ENCODE assay signal across 14 cellular contexts in genomic region chr1:30886710-30887428, GRCh38. TPM values are rescaled to one million over a fixed set of nuclear protein-coding genes. Genes with fewer than 3 reads are reported as not detected.
DNase-seq lines count a peak whose midpoint lies in the region; ATAC-seq and TF ChIP-seq lines count a peak whose summit lies in the region.
"Had no signal": no experiment of that assay in that cellular context is flagged by ENCODE, and none has a peak within 500 bp of the region (broad histone marks: within the 10 kb centered on the region; RNA-seq: fewer than 3 reads in every experiment).

No MANE protein-coding gene starts in this region.

- POLR2A ChIA-PET in WTC11 (lab: Charles Lee), result interaction anchor here (0.5 to 1.0 kb wide), 2 partner anchors 63 to 1273 kb away, joined by 4 to 7 read pairs; no protein-coding TSS in a partner anchor

- H3K9me3 Mint-ChIP-seq in WTC11, result no peaks in the 10 kb centered on the region
- H3K9me3 Mint-ChIP-seq: activated CD4-positive, alpha-beta memory T cell treated with anti-CD3 and anti-CD28 coated beads, Interleukin-2, amount 10 ng/mL, durations not matched to agents 7 days and 5 days had no signal

- peak overlapping the region; percentile 31 for H3K27ac ChIP-seq in substantia nigra (ENCODE audit: low read depth, low read length, poor library complexity, severe bottlenecking)
- H3K27ac ChIP-seq: psoas muscle had no signal

- peak overlapping the region; percentile 83 for H3K27ac Mint-ChIP-seq in WTC11
- H3K27ac Mint-ChIP-seq: activated CD4-positive, alpha-beta memory T cell treated with anti-CD3 and anti-CD28 coated beads, Interleukin-2, amount 10 ng/mL, durations not matched to agents 7 days and 5 days had no signal

- no peaks in the 10 kb centered on the region for H3K36me3 Mint-ChIP-seq in WTC11

- no peak for TF ChIP-seq CTCF in WTC11 (IDR thresholded peaks at IDR 0.05)

- CTCF ChIA-PET in WTC11 (lab: Charles Lee), result interaction anchor here (2.4 kb wide), 1 partner anchor 85 kb away, joined by 10 read pairs; no protein-coding TSS in a partner anchor

- H3K27me3 Mint-ChIP-seq in WTC11 (ENCODE audit: low read depth), result no peaks in the 10 kb centered on the region

- DNase-seq in NCI-H1417 (lab: John Stamatoyannopoulos, UW) (peak in 2 of 3 experiments; percentile 5 to 7), NCI-H1417 treated with DMSO at 0.1 percent for 48 hours (lab: John Stamatoyannopoulos, UW) (no peak), WTC11 (ENCODE audit: low spot score) (no peak), islet precursor cell (peak; percentile 70), substantia nigra (lab: John Stamatoyannopoulos, UW) (no peak), NCI-H1092 treated with DMSO at 0.1 percent for 48 hours (lab: John Stamatoyannopoulos, UW) (no peak)
- DNase-seq in activated T-cell treated with anti-CD3 and anti-CD28 coated beads, Interleukin-2, amount 50 U/mL, for 48 hours, result no peak
- DNase-seq: 8988T; activated CD4-positive, alpha-beta memory T cell treated with anti-CD3 and anti-CD28 coated beads, Interleukin-2, amount 10 ng/mL, durations not matched to agents 7 days and 5 days; activated effector memory CD4-positive, alpha-beta T cell treated with anti-CD3 and anti-CD28 coated beads, Interleukin-2, amount 50 U/mL, for 16 hours; NCI-H1436 treated with DMSO at 0.1 percent for 48 hours; stimulated activated CD4-positive, alpha-beta T cell treated with anti-CD3 and anti-CD28 coated beads, Interleukin-2, amount 100 ng/mL, for 24 hours had no signal

- H3K4me1 Mint-ChIP-seq in WTC11, result peaks cover 24% of the 10 kb centered on the region
- H3K4me1 Mint-ChIP-seq: activated CD4-positive, alpha-beta memory T cell treated with anti-CD3 and anti-CD28 coated beads, Interleukin-2, amount 10 ng/mL, durations not matched to agents 7 days and 5 days had no signal

- ATAC-seq in WTC11, result peak; percentile 15; the same call in 1 of the 2 replicates
- no peak for ATAC-seq in GM21423 (IDR thresholded peaks at IDR 0.05; ENCODE audit: unreplicated experiment)
- ATAC-seq: psoas muscle had no signal

- H3K4me3 Mint-ChIP-seq in WTC11, result no peak overlapping the region
- H3K4me3 Mint-ChIP-seq: activated CD4-positive, alpha-beta memory T cell treated with anti-CD3 and anti-CD28 coated beads, Interleukin-2, amount 10 ng/mL, durations not matched to agents 7 days and 5 days had no signal

TF ChIP-seq in WTC11, 78 proteins besides CTCF, POLR2A, EP300 and RAD21:
- TF ChIP-seq GTF2I (CRISPR knock-in tag; conservative IDR thresholded peaks at IDR 0.05) (peak; percentile 55; the same call in 1 of the 2 replicates), ZNF263 (CRISPR knock-in tag; IDR thresholded peaks at IDR 0.05; ENCODE audit: low read depth) (no peak)

RNA-seq across cellular contexts. Expression of gene SDC3, which starts 21.7 kb away (rescaled TPM):
- total RNA-seq in WTC11 (2021), result 31.1 to 32.3 TPM (median 31.2 TPM) in 3 replicates
- total RNA-seq: activated CD4-positive, alpha-beta memory T cell treated with anti-CD3 and anti-CD28 coated beads, Interleukin-2, amount 10 ng/mL, durations not matched to agents 7 days and 5 days had no signal

Comparison
In these comparisons a context has a peak if more than half of its experiments do, and no peak if none do; other contexts are left out.
1. DNase-seq: peak in NCI-H1417 (2 of 3) and islet precursor cell (single experiment); none in NCI-H1417 treated with DMSO at 0.1 percent for 48 hours (single experiment), WTC11 (single experiment), substantia nigra (0 of 49), NCI-H1092 treated with DMSO at 0.1 percent for 48 hours (single experiment) and activated T-cell treated with anti-CD3 and anti-CD28 coated beads, Interleukin-2, amount 50 U/mL, for 48 hours (0 of 2).